In genomic region chr17:40111221-40112128, GRCh38 we compare ENCODE assay signal across 1 cellular context.
TF ChIP-seq lines count a peak whose summit lies in the region.

No MANE protein-coding gene starts in this region.

TF ChIP-seq in HepG2, 621 proteins besides CTCF, POLR2A, EP300 and RAD21 (continued from another document and continues in another):
- TF ChIP-seq, protein P1, sequence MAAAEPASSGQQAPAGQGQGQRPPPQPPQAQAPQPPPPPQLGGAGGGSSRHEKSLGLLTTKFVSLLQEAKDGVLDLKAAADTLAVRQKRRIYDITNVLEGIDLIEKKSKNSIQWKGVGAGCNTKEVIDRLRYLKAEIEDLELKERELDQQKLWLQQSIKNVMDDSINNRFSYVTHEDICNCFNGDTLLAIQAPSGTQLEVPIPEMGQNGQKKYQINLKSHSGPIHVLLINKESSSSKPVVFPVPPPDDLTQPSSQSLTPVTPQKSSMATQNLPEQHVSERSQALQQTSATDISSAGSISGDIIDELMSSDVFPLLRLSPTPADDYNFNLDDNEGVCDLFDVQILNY (CRISPR knock-in tag; conservative IDR thresholded peaks at IDR 0.05) = no peak
- TF ChIP-seq ZNF589 (CRISPR knock-in tag; conservative IDR thresholded peaks at IDR 0.05) (no peak), TCF12 (IDR thresholded peaks at IDR 0.05) (no peak), TCF12 (CRISPR knock-in tag; IDR thresholded peaks at IDR 0.05) (no peak), TAF1 (CRISPR knock-in tag; IDR thresholded peaks at IDR 0.05) (peak; percentile 44; the same call in 1 of the 2 replicates), DRAP1 (CRISPR knock-in tag; IDR thresholded peaks at IDR 0.05) (peak; percentile 35), TBX2 (CRISPR knock-in tag; IDR thresholded peaks at IDR 0.05; ENCODE audit: borderline replicate concordance) (peak; percentile 68; the same call in 1 of the 2 replicates), FOXM1 (CRISPR knock-in tag; IDR thresholded peaks at IDR 0.05) (no peak), ZNF124 (CRISPR knock-in tag; IDR thresholded peaks at IDR 0.05) (0 out of 2 replicates have a peak, but pooled peaks have one; percentile 63), ZNF556 (CRISPR knock-in tag; IDR thresholded peaks at IDR 0.05; ENCODE audit: borderline replicate concordance) (peak; percentile 71; the same call in 1 of the 2 replicates), EED (CRISPR knock-in tag; IDR thresholded peaks at IDR 0.05) (no peak), IKZF5 (CRISPR knock-in tag; IDR thresholded peaks at IDR 0.05) (peak; percentile 71), ZBTB39 (CRISPR knock-in tag; IDR thresholded peaks at IDR 0.05) (peak; percentile 45; the same call in 1 of the 2 replicates), MED13 (CRISPR knock-in tag; IDR thresholded peaks at IDR 0.05) (no peak), PRPF4 (IDR thresholded peaks at IDR 0.05; ENCODE audit: low read depth, low read length, poor library complexity, severe bottlenecking) (peak; percentile 75), THRA (CRISPR knock-in tag; IDR thresholded peaks at IDR 0.05; ENCODE audit: borderline replicate concordance) (peak; percentile 95), ZNF784 (CRISPR knock-in tag; IDR thresholded peaks at IDR 0.05; ENCODE audit: borderline replicate concordance) (peak; percentile 81; the same call in 1 of the 2 replicates), PHF21A (CRISPR knock-in tag; IDR thresholded peaks at IDR 0.05) (peak; percentile 90), ZNF607 (CRISPR knock-in tag; IDR thresholded peaks at IDR 0.05; ENCODE audit: borderline replicate concordance) (peak; percentile 38; the same call in 1 of the 2 replicates), MYC (CRISPR knock-in tag; IDR thresholded peaks at IDR 0.05; ENCODE audit: borderline replicate concordance) (peak; percentile 84), CCAR2 (optimal IDR thresholded peaks at IDR 0.05; ENCODE audit: low read depth, low read length) (no peak), PTBP1 (IDR thresholded peaks at IDR 0.05; ENCODE audit: low read depth, low read length, poor library complexity, severe bottlenecking) (no peak), ZFP90 (CRISPR knock-in tag; IDR thresholded peaks at IDR 0.05; ENCODE audit: borderline replicate concordance) (peak; percentile 91; the same call in 1 of the 2 replicates), ZNF574 (CRISPR knock-in tag; IDR thresholded peaks at IDR 0.05) (0 out of 2 replicates have a peak, but pooled peaks have one; percentile 16), HNF1B (CRISPR knock-in tag; IDR thresholded peaks at IDR 0.05) (peak; percentile 61), MEIS2 (CRISPR knock-in tag; IDR thresholded peaks at IDR 0.05) (peak; percentile 99), HOXA3 (CRISPR knock-in tag; IDR thresholded peaks at IDR 0.05) (peak; percentile 41; the same call in 1 of the 2 replicates), SOX13 (IDR thresholded peaks at IDR 0.05) (no peak), SOX13 (CRISPR knock-in tag; conservative IDR thresholded peaks at IDR 0.05 in 1 of 2, IDR thresholded peaks at IDR 0.05 in 1 of 2) (peak; percentile 24 to 60; a peak in 3 of 4 replicates), ZNF136 (CRISPR knock-in tag; IDR thresholded peaks at IDR 0.05; ENCODE audit: low read depth) (peak; percentile 72; the same call in 1 of the 2 replicates), ZNF550 (CRISPR knock-in tag; IDR thresholded peaks at IDR 0.05; ENCODE audit: borderline replicate concordance) (0 out of 2 replicates have a peak, but pooled peaks have one; percentile 59), RELA (CRISPR knock-in tag; IDR thresholded peaks at IDR 0.05) (peak; percentile 78; the same call in 1 of the 2 replicates), FIP1L1 (IDR thresholded peaks at IDR 0.05; ENCODE audit: borderline replicate concordance, insufficient read depth, low read depth, low read length) (no peak), ZNF317 (CRISPR knock-in tag; IDR thresholded peaks at IDR 0.05) (no peak), MATR3 (CRISPR knock-in tag; IDR thresholded peaks at IDR 0.05) (no peak)
- TF ChIP-seq, protein P2, sequence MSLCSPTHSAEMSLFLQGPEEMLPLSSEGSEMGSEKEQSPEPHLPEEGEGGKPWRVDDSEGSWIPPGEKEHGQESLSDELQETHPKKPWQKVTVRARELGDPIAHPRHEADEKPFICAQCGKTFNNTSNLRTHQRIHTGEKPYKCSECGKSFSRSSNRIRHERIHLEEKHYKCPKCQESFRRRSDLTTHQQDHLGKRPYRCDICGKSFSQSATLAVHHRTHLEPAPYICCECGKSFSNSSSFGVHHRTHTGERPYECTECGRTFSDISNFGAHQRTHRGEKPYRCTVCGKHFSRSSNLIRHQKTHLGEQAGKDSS (CRISPR knock-in tag; IDR thresholded peaks at IDR 0.05; ENCODE audit: borderline replicate concordance, low read depth) = peak; percentile 83; the same call in 1 of the 2 replicates
- TF ChIP-seq, protein P3, sequence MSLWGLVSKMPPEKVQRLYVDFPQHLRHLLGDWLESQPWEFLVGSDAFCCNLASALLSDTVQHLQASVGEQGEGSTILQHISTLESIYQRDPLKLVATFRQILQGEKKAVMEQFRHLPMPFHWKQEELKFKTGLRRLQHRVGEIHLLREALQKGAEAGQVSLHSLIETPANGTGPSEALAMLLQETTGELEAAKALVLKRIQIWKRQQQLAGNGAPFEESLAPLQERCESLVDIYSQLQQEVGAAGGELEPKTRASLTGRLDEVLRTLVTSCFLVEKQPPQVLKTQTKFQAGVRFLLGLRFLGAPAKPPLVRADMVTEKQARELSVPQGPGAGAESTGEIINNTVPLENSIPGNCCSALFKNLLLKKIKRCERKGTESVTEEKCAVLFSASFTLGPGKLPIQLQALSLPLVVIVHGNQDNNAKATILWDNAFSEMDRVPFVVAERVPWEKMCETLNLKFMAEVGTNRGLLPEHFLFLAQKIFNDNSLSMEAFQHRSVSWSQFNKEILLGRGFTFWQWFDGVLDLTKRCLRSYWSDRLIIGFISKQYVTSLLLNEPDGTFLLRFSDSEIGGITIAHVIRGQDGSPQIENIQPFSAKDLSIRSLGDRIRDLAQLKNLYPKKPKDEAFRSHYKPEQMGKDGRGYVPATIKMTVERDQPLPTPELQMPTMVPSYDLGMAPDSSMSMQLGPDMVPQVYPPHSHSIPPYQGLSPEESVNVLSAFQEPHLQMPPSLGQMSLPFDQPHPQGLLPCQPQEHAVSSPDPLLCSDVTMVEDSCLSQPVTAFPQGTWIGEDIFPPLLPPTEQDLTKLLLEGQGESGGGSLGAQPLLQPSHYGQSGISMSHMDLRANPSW (CRISPR knock-in tag; IDR thresholded peaks at IDR 0.05; ENCODE audit: borderline replicate concordance) = peak; percentile 87; the same call in 1 of the 2 replicates
- TF ChIP-seq, protein P4, sequence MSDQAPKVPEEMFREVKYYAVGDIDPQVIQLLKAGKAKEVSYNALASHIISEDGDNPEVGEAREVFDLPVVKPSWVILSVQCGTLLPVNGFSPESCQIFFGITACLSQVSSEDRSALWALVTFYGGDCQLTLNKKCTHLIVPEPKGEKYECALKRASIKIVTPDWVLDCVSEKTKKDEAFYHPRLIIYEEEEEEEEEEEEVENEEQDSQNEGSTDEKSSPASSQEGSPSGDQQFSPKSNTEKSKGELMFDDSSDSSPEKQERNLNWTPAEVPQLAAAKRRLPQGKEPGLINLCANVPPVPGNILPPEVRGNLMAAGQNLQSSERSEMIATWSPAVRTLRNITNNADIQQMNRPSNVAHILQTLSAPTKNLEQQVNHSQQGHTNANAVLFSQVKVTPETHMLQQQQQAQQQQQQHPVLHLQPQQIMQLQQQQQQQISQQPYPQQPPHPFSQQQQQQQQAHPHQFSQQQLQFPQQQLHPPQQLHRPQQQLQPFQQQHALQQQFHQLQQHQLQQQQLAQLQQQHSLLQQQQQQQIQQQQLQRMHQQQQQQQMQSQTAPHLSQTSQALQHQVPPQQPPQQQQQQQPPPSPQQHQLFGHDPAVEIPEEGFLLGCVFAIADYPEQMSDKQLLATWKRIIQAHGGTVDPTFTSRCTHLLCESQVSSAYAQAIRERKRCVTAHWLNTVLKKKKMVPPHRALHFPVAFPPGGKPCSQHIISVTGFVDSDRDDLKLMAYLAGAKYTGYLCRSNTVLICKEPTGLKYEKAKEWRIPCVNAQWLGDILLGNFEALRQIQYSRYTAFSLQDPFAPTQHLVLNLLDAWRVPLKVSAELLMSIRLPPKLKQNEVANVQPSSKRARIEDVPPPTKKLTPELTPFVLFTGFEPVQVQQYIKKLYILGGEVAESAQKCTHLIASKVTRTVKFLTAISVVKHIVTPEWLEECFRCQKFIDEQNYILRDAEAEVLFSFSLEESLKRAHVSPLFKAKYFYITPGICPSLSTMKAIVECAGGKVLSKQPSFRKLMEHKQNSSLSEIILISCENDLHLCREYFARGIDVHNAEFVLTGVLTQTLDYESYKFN (CRISPR knock-in tag; conservative IDR thresholded peaks at IDR 0.05) = peak; percentile 95
- TF ChIP-seq, protein P5, sequence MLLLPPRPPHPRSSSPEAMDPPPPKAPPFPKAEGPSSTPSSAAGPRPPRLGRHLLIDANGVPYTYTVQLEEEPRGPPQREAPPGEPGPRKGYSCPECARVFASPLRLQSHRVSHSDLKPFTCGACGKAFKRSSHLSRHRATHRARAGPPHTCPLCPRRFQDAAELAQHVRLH (CRISPR knock-in tag; IDR thresholded peaks at IDR 0.05; ENCODE audit: borderline replicate concordance, low read depth) = 0 out of 2 replicates have a peak, but pooled peaks have one; percentile 31
